8 cellular contexts compared by ENCODE assay signal in genomic region chr1:77219166-77219887, GRCh38. TPM values are rescaled to one million over a fixed set of nuclear protein-coding genes. Genes with fewer than 3 reads are reported as not detected.
DNase-seq lines count a peak whose midpoint lies in the region; ATAC-seq and TF ChIP-seq lines count a peak whose summit lies in the region.

Gene PIGK (minus strand): TSS chr1:77219430. CDS start chr1:77219402, 28 bp downstream.

- H3K9ac ChIP-seq in muscle layer of colon (ENCODE audit: low read length): peak within 1 kb of the TSS; percentile 95

- no peak for TF ChIP-seq CTCF in PC-9 (conservative IDR thresholded peaks at IDR 0.05)

- H3K79me2 ChIP-seq in PC-9 (ENCODE audit: low read depth): peaks cover 22% of the 10 kb centered on the region; the same call in 1 of the 2 replicates

- intact Hi-C loops in PC-9 (cut with micrococcal nuclease; ENCODE audit: unreplicated experiment): no loop called here

- H3K27ac ChIP-seq in PC-9 (peak within 1 kb of the TSS; percentile 62), muscle layer of colon (ENCODE audit: low read depth, low read length) (peak within 1 kb of the TSS; percentile 93)

- no TSS peak for BruUV-seq in PC-9 (replicated peaks; lab: Mats Ljungman, UMichigan)

- no peaks in the 10 kb centered on the region for H3K9me2 ChIP-seq in PC-9 (ENCODE audit: insufficient read depth)

- H2AFZ ChIP-seq in PC-9: peak within 1 kb of the TSS; percentile 100

- H3K4me1 ChIP-seq in PC-9 (replicated peaks; ENCODE audit: insufficient read depth) (peaks cover 18% of the 10 kb centered on the region), muscle layer of colon (ENCODE audit: insufficient read depth, low read length) (peaks cover 4% of the 10 kb centered on the region)

- no peaks in the 10 kb centered on the region for H3K36me3 ChIP-seq in PC-9 (ENCODE audit: low read depth)
- H3K36me3 ChIP-seq in muscle layer of colon (ENCODE audit: insufficient read depth, low read length): no peaks in the 10 kb centered on the region

- H4K20me1 ChIP-seq in PC-9 (ENCODE audit: insufficient read depth): no peaks in the 10 kb centered on the region

- no peaks in the 10 kb centered on the region for H3K9me3 ChIP-seq in PC-9 (ENCODE audit: insufficient read depth, low read depth)
- no peaks in the 10 kb centered on the region for H3K9me3 ChIP-seq in muscle layer of colon (ENCODE audit: low read length)

- H3K4me2 ChIP-seq in PC-9: peak within 1 kb of the TSS; percentile 85

- DNase-seq in DMS53 (lab: John Stamatoyannopoulos, UW) (peak; percentile 98), PC-9 (peak; percentile 86 to 90)
- peak; percentile 83 for DNase-seq in Jurkat, Clone E6-1 (ENCODE audit: low read depth, low spot score)
- DNase-seq in activated T-cell treated with anti-CD3 and anti-CD28 coated beads, Interleukin-2, amount 50 U/mL, for 48 hours: peak; percentile 92 to 93
- DNase-seq in stimulated activated CD8-positive, alpha-beta memory T cell treated with anti-CD3 and anti-CD28 coated beads, Interleukin-7, amount 100 ng/mL, for 24 hours (ENCODE audit: low read depth): peak; percentile 80

- ATAC-seq in GM21619 (IDR thresholded peaks at IDR 0.05; ENCODE audit: unreplicated experiment) (peak; percentile 89), esophagus mucosa (peak; percentile 99)

- POLR2A ChIA-PET in PC-9 (lab: Charles Lee; ENCODE audit: unreplicated experiment): no interaction called here

- H3K27me3 ChIP-seq in PC-9 (ENCODE audit: insufficient read depth, low read depth) (no peaks in the 10 kb centered on the region), muscle layer of colon (ENCODE audit: control insufficient read depth in 1 of 2, insufficient read depth in 2 of 2, low read length in 2 of 2) (no peaks in the 10 kb centered on the region)

- peak within 1 kb of the TSS; percentile 97 for H3K4me3 ChIP-seq in Jurkat, Clone E6-1 (ENCODE audit: low read length)
- H3K4me3 ChIP-seq in PC-9: peak within 1 kb of the TSS; percentile 86
- H3K4me3 ChIP-seq in muscle layer of colon (ENCODE audit: low read depth in 1 of 2, low read length in 2 of 2): peak within 1 kb of the TSS; percentile 99

- CTCF ChIA-PET in PC-9 (lab: Charles Lee): no interaction called here

- H3F3A ChIP-seq in PC-9 (ENCODE audit: insufficient read depth, low read depth): peaks cover 5% of the 10 kb centered on the region; the same call in 1 of the 2 replicates

RNA-seq across cellular contexts. Expression of gene PIGK, which starts in this region (rescaled TPM):
- 25.7 TPM for polyA plus RNA-seq in Jurkat, Clone E6-1 (2012; ENCODE audit: insufficient read depth, insufficient read length)
- 15.7 and 21.5 TPM in 2 replicates for total RNA-seq in PC-9 (2021)
- 12.1 TPM for total RNA-seq in esophagus mucosa

Comparison
In these comparisons a context has a peak if more than half of its experiments do, and no peak if none do; other contexts are left out.
1. Peak in every context shown above with its lines: DNase-seq, ATAC-seq, H3K4me3 ChIP-seq and H3K27ac ChIP-seq.